In the genomic region with DNA sequence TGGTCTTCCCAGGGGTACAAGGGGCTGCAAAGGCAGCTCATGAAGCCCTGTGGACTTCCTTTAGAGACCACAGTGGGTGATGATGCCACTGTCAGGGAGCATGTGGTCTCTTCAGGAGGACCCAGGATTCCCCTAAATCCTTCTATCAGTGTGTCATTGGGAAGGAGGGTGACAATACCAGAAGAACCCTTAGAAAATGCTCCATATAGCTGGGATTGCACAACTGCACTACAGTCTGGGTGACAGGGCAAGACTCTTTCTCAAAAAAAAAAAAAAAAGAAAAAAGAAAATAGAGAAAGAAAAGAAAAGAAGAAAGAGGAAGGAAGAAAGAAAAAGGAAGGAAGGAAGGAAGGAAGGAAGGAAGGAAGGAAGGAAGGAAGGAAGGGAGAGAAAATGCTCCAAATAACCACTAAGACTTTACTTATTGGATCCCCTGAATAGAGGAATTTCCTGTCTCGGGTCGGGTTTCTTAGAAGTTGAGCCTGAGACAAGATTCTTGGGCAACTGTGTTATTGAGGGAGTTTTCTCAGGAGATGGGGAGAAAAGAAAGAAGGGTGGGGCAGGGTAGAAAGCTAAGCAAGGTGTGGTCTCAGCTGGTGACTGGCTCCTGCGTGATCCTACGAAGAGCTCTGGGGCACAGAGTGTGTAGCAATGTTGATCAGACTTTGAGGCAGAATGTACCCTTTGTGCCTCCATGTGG, we compare ENCODE assay signal across 6 cellular contexts.
"Had no signal": no experiment of that assay in that cellular context is flagged by ENCODE, and none has a peak within 500 bp of the region (broad histone marks: within the 10 kb centered on the region; RNA-seq: fewer than 3 reads in every experiment).

No MANE protein-coding gene starts in this region.

- H3K4me3 ChIP-seq: GM23338, K562 had no signal

- DNase-seq: H7, HCEC 1CT, IMR-90, KG1 had no signal

- ATAC-seq: GM23338, K562 had no signal
